In genomic region chr4:62131049-62131448, GRCh38 we compare ENCODE assay signal across 9 cellular contexts.
"Had no signal": no experiment of that assay in that cellular context is flagged by ENCODE, and none has a peak within 500 bp of the region (broad histone marks: within the 10 kb centered on the region; RNA-seq: fewer than 3 reads in every experiment).

No MANE protein-coding gene starts in this region.

- H3K27ac Mint-ChIP-seq: GM23338, HFFc6, IgD-negative memory B cell had no signal

- DNase-seq: H7, HFFc6, KBM-7 had no signal

- H3K4me2 ChIP-seq: GM23338 had no signal

- H3K27me3 Mint-ChIP-seq: IgD-negative memory B cell had no signal

- H3K27ac ChIP-seq: HL-60 had no signal

- H3K4me3 Mint-ChIP-seq: GM23338, HFFc6, IgD-negative memory B cell had no signal

- ATAC-seq: GM23338, HCT116, HepG2 had no signal

- H3K4me1 Mint-ChIP-seq: IgD-negative memory B cell had no signal

- H3K36me3 Mint-ChIP-seq: IgD-negative memory B cell had no signal

- H3K9me3 ChIP-seq: HAP-1 had no signal

- H3K36me3 ChIP-seq: HAP-1 had no signal

- FAIRE-seq: HepG2 had no signal

- H3K4me3 ChIP-seq: GM23338, HAP-1 had no signal
